Comparison of ENCODE assay signal across 1 cellular context in genomic region chr2:36549063-36549662, GRCh38.
A peak's percentile ranks its signal among the peaks of the same experiment; 100 is the strongest.
TF ChIP-seq lines count a peak whose summit lies in the region.

No MANE protein-coding gene starts in this region.

TF ChIP-seq in HepG2, 621 proteins besides CTCF, POLR2A, EP300 and RAD21:
- TF ChIP-seq, protein P1, sequence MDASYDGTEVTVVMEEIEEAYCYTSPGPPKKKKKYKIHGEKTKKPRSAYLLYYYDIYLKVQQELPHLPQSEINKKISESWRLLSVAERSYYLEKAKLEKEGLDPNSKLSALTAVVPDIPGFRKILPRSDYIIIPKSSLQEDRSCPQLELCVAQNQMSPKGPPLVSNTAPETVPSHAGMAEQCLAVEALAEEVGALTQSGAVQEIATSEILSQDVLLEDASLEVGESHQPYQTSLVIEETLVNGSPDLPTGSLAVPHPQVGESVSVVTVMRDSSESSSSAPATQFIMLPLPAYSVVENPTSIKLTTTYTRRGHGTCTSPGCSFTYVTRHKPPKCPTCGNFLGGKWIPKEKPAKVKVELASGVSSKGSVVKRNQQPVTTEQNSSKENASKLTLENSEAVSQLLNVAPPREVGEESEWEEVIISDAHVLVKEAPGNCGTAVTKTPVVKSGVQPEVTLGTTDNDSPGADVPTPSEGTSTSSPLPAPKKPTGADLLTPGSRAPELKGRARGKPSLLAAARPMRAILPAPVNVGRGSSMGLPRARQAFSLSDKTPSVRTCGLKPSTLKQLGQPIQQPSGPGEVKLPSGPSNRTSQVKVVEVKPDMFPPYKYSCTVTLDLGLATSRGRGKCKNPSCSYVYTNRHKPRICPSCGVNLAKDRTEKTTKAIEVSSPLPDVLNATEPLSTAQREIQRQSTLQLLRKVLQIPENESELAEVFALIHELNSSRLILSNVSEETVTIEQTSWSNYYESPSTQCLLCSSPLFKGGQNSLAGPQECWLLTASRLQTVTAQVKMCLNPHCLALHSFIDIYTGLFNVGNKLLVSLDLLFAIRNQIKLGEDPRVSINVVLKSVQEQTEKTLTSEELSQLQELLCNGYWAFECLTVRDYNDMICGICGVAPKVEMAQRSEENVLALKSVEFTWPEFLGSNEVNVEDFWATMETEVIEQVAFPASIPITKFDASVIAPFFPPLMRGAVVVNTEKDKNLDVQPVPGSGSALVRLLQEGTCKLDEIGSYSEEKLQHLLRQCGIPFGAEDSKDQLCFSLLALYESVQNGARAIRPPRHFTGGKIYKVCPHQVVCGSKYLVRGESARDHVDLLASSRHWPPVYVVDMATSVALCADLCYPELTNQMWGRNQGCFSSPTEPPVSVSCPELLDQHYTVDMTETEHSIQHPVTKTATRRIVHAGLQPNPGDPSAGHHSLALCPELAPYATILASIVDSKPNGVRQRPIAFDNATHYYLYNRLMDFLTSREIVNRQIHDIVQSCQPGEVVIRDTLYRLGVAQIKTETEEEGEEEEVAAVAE (CRISPR knock-in tag; IDR thresholded peaks at IDR 0.05; ENCODE audit: borderline replicate concordance), result no peak
- TF ChIP-seq POGZ (CRISPR knock-in tag; IDR thresholded peaks at IDR 0.05) (no peak), PRDM4 (CRISPR knock-in tag; IDR thresholded peaks at IDR 0.05; ENCODE audit: borderline replicate concordance) (no peak), ASH2L (IDR thresholded peaks at IDR 0.05; ENCODE audit: insufficient read length, low read depth, low read length) (no peak), SSRP1 (CRISPR knock-in tag; IDR thresholded peaks at IDR 0.05) (no peak), RBM22 (optimal IDR thresholded peaks at IDR 0.05; ENCODE audit: low read length) (peak; percentile 78)
- TF ChIP-seq, protein P2, sequence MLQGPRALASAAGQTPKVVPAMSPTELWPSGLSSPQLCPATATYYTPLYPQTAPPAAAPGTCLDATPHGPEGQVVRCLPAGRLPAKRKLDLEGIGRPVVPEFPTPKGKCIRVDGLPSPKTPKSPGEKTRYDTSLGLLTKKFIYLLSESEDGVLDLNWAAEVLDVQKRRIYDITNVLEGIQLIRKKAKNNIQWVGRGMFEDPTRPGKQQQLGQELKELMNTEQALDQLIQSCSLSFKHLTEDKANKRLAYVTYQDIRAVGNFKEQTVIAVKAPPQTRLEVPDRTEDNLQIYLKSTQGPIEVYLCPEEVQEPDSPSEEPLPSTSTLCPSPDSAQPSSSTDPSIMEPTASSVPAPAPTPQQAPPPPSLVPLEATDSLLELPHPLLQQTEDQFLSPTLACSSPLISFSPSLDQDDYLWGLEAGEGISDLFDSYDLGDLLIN (CRISPR knock-in tag; IDR thresholded peaks at IDR 0.05; ENCODE audit: borderline replicate concordance), result no peak
